In genomic region chr6:121934461-121934860, GRCh38 we compare ENCODE assay signal across 29 cellular contexts.
"Had no signal": no experiment of that assay in that cellular context is flagged by ENCODE, and none has a peak within 500 bp of the region (broad histone marks: within the 10 kb centered on the region; RNA-seq: fewer than 3 reads in every experiment).

No MANE protein-coding gene starts in this region.

- H2AFZ ChIP-seq: PC-9 had no signal

- DNase-seq: activated CD4-positive, alpha-beta memory T cell treated with anti-CD3 and anti-CD28 coated beads, Interleukin-2, amount 10 ng/mL, durations not matched to agents 7 days and 5 days; activated CD4-positive, alpha-beta T cell treated with anti-CD3 and anti-CD28 coated beads for 1 hour; activated CD4-positive, alpha-beta T cell treated with anti-CD3 and anti-CD28 coated beads for 48 hours; activated CD4-positive, CD25-positive, alpha-beta regulatory T cell; activated CD8-positive, alpha-beta memory T cell treated with anti-CD3 and anti-CD28 coated beads for 24 hours; activated CD8-positive, alpha-beta memory T cell treated with anti-CD3 and anti-CD28 coated beads, Interleukin-2, amount 10 ng/mL, durations not matched to agents 7 days and 5 days; activated CD8-positive, alpha-beta memory T cell treated with anti-CD3 and anti-CD28 coated beads, Interleukin-2, amount 50 U/mL, for 48 hours; activated effector memory CD4-positive, alpha-beta T cell treated with Interleukin-2 at 50 U/mL for 16 hours; activated naive CD4-positive, alpha-beta T cell treated with anti-CD3 and anti-CD28 coated beads, Interleukin-2, amount 10 ng/mL, durations not matched to agents 7 days and 5 days; activated naive CD8-positive, alpha-beta T cell treated with anti-CD3 and anti-CD28 coated beads, Interleukin-2, amount 50 U/mL, for 24 hours; activated T-cell treated with anti-CD3 and anti-CD28 coated beads, Interleukin-2, amount 50 U/mL, for 48 hours; anterior cingulate cortex; caudate nucleus; MG63; NCI-H1048; NCI-H1105 treated with DMSO at 0.1 percent for 48 hours; NCI-H1436; NCI-H1694; NCI-H2029; NCI-H345; NCI-H524 treated with DMSO at 0.1 percent for 48 hours; PC-9; SIG-M5; SW 1271; T-helper 1 cell; T1000; WERI-Rb-1 had no signal

- H3K4me2 ChIP-seq: PC-9 had no signal

- H3K27ac ChIP-seq: PC-9, RWPE1, WERI-Rb-1 had no signal

- H3K36me3 ChIP-seq: MG63, WERI-Rb-1 had no signal

- ATAC-seq: activated CD8-positive, alpha-beta memory T cell treated with anti-CD3 and anti-CD28 coated beads, Interleukin-2, amount 10 ng/mL, durations not matched to agents 7 days and 5 days; activated naive CD8-positive, alpha-beta T cell treated with anti-CD3 and anti-CD28 coated beads, Interleukin-2, amount 50 U/mL, for 24 hours; Right ventricle myocardium inferior had no signal

- H3K27me3 ChIP-seq: MG63 had no signal

- H3K4me3 ChIP-seq: MG63, PC-9 had no signal
